Comparison of ENCODE assay signal across 9 cellular contexts in the genomic region with DNA sequence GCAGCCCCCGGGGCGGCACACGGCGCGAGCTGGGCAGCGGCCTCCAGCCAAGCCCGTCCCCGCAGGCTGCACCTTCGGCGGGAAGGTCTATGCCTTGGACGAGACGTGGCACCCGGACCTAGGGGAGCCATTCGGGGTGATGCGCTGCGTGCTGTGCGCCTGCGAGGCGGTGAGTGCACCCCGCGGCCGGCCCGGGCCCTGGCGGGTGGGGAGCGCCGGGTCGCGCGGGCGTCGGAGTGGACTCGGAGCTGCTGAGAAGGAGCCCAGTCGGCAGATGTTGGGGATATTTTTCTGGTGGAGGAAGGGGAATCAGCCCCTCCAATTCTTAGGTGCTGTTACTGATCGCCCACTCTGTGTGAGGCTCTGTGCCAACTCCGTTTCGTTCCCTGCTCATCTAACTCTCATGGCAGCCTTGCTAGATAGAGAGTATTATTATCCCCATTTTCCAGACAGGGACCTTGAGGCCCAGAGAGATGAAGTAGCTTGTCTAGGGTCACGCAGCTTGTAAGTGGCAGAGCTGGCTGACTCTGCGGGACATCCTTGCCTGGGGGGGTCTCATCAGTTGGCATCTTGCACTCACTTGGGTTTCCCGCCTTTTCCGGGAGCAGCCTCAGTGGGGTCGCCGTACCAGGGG. TPM values are rescaled to one million over a fixed set of nuclear protein-coding genes. Genes with fewer than 3 reads are reported as not detected.
A peak's percentile ranks its signal among the peaks of the same experiment; 100 is the strongest.
DNase-seq lines count a peak whose midpoint lies in the region; ATAC-seq and TF ChIP-seq lines count a peak whose summit lies in the region.
"Had no signal": no experiment of that assay in that cellular context is flagged by ENCODE, and none has a peak within 500 bp of the region (broad histone marks: within the 10 kb centered on the region; RNA-seq: fewer than 3 reads in every experiment).

No MANE protein-coding gene starts in this region.

- TF ChIP-seq EP300 in gastroesophageal sphincter (IDR thresholded peaks at IDR 0.05), result no peak

- H3K9me3 ChIP-seq in SK-N-MC (ENCODE audit: low read depth, low read length) (no peaks in the 10 kb centered on the region), gastroesophageal sphincter (no peaks in the 10 kb centered on the region)

- in situ Hi-C loops in ACHN (cut with HindIII; ENCODE audit: low pct_ligation_motif_present, low pct_unique_long_range_greater_than_20kb, low sequenced_read_pairs), result no loop called here

- WGBS in gastroesophageal sphincter (ENCODE audit: low coverage in 1 of 2), 2 donors, result 0% methylated on average over 2 to 3 of the region's 42 CpGs

- no peak for TF ChIP-seq POLR2A in gastroesophageal sphincter (IDR thresholded peaks at IDR 0.05)

- ATAC-seq in gastroesophageal sphincter, result peak; percentile 22

- peaks cover 0 to 45% (median 24%) of the 10 kb centered on the region in 3 donors for H3K4me1 ChIP-seq in gastroesophageal sphincter

- intact Hi-C loops in posterior vena cava (cut with DNase I), result no loop called here

- no peaks in the 10 kb centered on the region for H3K36me3 ChIP-seq in SK-N-MC (ENCODE audit: insufficient read depth, low read length)
- peaks cover 0 to 12% of the 10 kb centered on the region in 2 donors for H3K36me3 ChIP-seq in gastroesophageal sphincter

- no peak overlapping the region for H3K27ac ChIP-seq in SK-N-MC
- peak overlapping the region in 3 of 4 donors; percentile 68 to 84 (median 82) for H3K27ac ChIP-seq in gastroesophageal sphincter

- H3K27me3 ChIP-seq in gastroesophageal sphincter, result peaks cover 50% of the 10 kb centered on the region

- DNase-seq in COLO668 (lab: John Stamatoyannopoulos, UW; ENCODE audit: unreplicated experiment) (peak; percentile 8), SK-N-MC (ENCODE audit: low read depth, low spot score) (no peak), posterior vena cava (ENCODE audit: low spot score) (peak; percentile 81), NCI-H446 treated with DMSO at 0.1 percent for 48 hours (lab: John Stamatoyannopoulos, UW) (no peak), NCI-H2227 treated with DMSO at 0.1 percent for 48 hours (lab: John Stamatoyannopoulos, UW) (no peak), ACHN (no peak), NCI-H1105 treated with DMSO at 0.1 percent for 48 hours (lab: John Stamatoyannopoulos, UW) (no peak)
- DNase-seq: NCI-H1092 had no signal

- no peak overlapping the region for H3K9ac ChIP-seq in SK-N-MC (ENCODE audit: insufficient read length)

- no peak for TF ChIP-seq CTCF in gastroesophageal sphincter (IDR thresholded peaks at IDR 0.05)

- H3K4me3 ChIP-seq in SK-N-MC, result peak overlapping the region; percentile 77
- peak overlapping the region; percentile 44 to 67 for H3K4me3 ChIP-seq in gastroesophageal sphincter

RNA-seq across cellular contexts. Expression of a gene that starts 0.9 kb away (rescaled TPM):
- total RNA-seq in gastroesophageal sphincter, result 10 to 100 TPM in 3 of 4 donors, 1 to 10 TPM in 1; 8.2 to 27.4 (median 16.5) TPM
- total RNA-seq in posterior vena cava, result 10 to 100 TPM; 18.6 to 32.6 TPM

RNA-seq across cellular contexts. Expression of a gene that starts 2.7 kb away (rescaled TPM):
- under 1 TPM in 2 of 4 donors, not detected in 2; 0.31 to 0.94 TPM for total RNA-seq in gastroesophageal sphincter
- total RNA-seq in posterior vena cava, result 1 to 10 TPM in 1 of 2 donors, under 1 TPM in 1; 0.71 to 1.1 TPM

RNA-seq across cellular contexts. Expression of a gene that starts 19.2 kb away (rescaled TPM):
- total RNA-seq in gastroesophageal sphincter (10 to 100 TPM; 32.8 to 54.1 (median 40.9) TPM), posterior vena cava (10 to 100 TPM; 39.1 to 42.7 TPM)

RNA-seq across cellular contexts. Expression of a gene that starts 19.3 kb away (rescaled TPM):
- total RNA-seq in gastroesophageal sphincter (1 to 10 TPM; 2.0 to 6.8 (median 2.3) TPM), posterior vena cava (1 to 10 TPM; 3.7 to 4.0 TPM)

RNA-seq across cellular contexts. Expression of a gene that starts 43.3 kb away (rescaled TPM):
- 10 to 100 TPM; 53.9 to 71.4 (median 65.3) TPM for total RNA-seq in gastroesophageal sphincter
- total RNA-seq in posterior vena cava, result 10 to 100 TPM; 30.4 to 37.4 TPM

Comparison
In these comparisons a context has a peak if more than half of its experiments do, and no peak if none do; other contexts are left out.
1. DNase-seq: peak in COLO668 (single experiment) and posterior vena cava (single experiment); none in SK-N-MC (single experiment), NCI-H446 treated with DMSO at 0.1 percent for 48 hours (single experiment), NCI-H2227 treated with DMSO at 0.1 percent for 48 hours (single experiment), ACHN (single experiment) and NCI-H1105 treated with DMSO at 0.1 percent for 48 hours (single experiment).